Comparison of ENCODE assay signal across 1 cellular context in the genomic region with DNA sequence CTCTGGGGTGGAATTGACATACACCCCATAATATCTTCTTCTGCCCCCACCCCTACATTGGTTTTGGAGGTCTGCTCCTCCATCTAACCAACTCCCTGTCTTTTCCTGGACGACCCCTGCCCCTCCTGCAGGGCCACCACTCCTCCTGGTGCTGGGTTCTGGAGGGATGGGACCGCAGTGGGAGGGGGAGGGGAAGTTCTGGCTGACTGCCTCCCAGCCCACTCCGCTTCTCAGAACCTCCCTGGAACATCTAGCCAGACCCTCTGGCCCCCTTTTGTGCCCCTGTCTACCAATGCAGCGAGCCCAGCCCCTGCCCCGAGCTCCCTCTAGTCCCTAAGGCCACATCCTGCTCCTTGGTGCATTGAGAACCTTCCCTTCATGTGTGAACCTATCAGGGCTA.
TF ChIP-seq lines count a peak whose summit lies in the region.

No MANE protein-coding gene starts in this region.

TF ChIP-seq in A549, 52 proteins besides CTCF, POLR2A, EP300 and RAD21 (continued from another document):
- TF ChIP-seq, protein P1, sequence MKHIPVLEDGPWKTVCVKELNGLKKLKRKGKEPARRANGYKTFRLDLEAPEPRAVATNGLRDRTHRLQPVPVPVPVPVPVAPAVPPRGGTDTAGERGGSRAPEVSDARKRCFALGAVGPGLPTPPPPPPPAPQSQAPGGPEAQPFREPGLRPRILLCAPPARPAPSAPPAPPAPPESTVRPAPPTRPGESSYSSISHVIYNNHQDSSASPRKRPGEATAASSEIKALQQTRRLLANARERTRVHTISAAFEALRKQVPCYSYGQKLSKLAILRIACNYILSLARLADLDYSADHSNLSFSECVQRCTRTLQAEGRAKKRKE (CRISPR knock-in tag; IDR thresholded peaks at IDR 0.05; ENCODE audit: low read depth), result no peak
TF ChIP-seq in A549: peak in this region for 0.
